ENCODE assay signal across 8 cellular contexts in the genomic region with DNA sequence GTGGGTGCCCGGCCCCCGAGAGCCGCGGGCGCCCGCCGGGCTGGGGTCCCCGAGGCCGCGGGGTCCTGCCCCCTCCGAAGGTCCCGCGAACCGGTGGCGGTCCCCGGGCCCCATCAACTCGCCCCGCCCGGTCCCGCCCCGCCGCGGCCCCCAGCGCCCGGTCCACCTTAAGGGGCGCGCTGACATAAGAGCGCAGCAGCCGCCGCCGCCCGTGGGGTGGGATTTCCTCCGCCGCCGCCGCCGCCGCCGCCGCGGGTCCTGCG. TPM values are rescaled to one million over a fixed set of nuclear protein-coding genes. Genes with fewer than 3 reads are reported as not detected.
DNase-seq lines count a peak whose midpoint lies in the region; ATAC-seq and TF ChIP-seq lines count a peak whose summit lies in the region.

TSS of gene ZDHHC8 (plus strand) at position 212 of the 263 bp plus-strand sequence. CDS start 144 bp downstream, outside the sequence.

- H3K27ac ChIP-seq in psoas muscle, result peak within 1 kb of the TSS; percentile 80

- TF ChIP-seq CTCF in Loucy (conservative IDR thresholded peaks at IDR 0.05; ENCODE audit: low read length) (no peak), psoas muscle (IDR thresholded peaks at IDR 0.05) (no peak)

- peaks cover 42% of the 10 kb centered on the region; the same call in 1 of the 2 replicates for H3K79me2 ChIP-seq in Loucy (ENCODE audit: insufficient read depth, low read length)

- H3K36me3 ChIP-seq in Loucy (ENCODE audit: insufficient read depth, low read length), result peaks cover 23% of the 10 kb centered on the region; the same call in 1 of the 2 replicates
- H3K36me3 ChIP-seq in psoas muscle (ENCODE audit: insufficient read depth in 1 of 2, low read depth in 1 of 2), result peaks cover 0 to 17% of the 10 kb centered on the region in 2 donors

- POLR2A ChIA-PET in activated CD8-positive, alpha-beta memory T cell treated with anti-CD3 and anti-CD28 coated beads for 36 hours (lab: Charles Lee), result interaction anchor here (0.6 kb wide), 1 partner anchor 13 kb away, joined by 3 read pairs; no protein-coding TSS in a partner anchor

- H3K9me3 ChIP-seq in Loucy (ENCODE audit: insufficient read depth, low read depth, low read length) (no peaks in the 10 kb centered on the region), psoas muscle (no peaks in the 10 kb centered on the region)

- H3K4me1 ChIP-seq in Loucy (ENCODE audit: insufficient read depth, low read length, poor library complexity, severe bottlenecking), result peaks cover 19% of the 10 kb centered on the region
- H3K4me1 ChIP-seq in psoas muscle, result peaks cover 38% of the 10 kb centered on the region

- H3F3A ChIP-seq in Loucy (ENCODE audit: low read depth), result 0 out of 2 replicates have a peak, but pooled peaks cover 2% of the 10 kb centered on the region

- H4K20me1 ChIP-seq in Loucy (ENCODE audit: insufficient read depth, low read length, poor library complexity, severe bottlenecking), result peaks cover 23% of the 10 kb centered on the region

- H3K9me2 ChIP-seq in Loucy (replicated peaks; ENCODE audit: low read depth, low read length), result no peaks in the 10 kb centered on the region

- peak within 1 kb of the TSS; percentile 86 for H3K4me2 ChIP-seq in Loucy (ENCODE audit: low read depth, low read length, poor library complexity, severe bottlenecking)

- peak within 1 kb of the TSS; percentile 76 for H2AFZ ChIP-seq in Loucy (ENCODE audit: low read length)

- CTCF ChIA-PET in activated CD8-positive, alpha-beta memory T cell treated with anti-CD3 and anti-CD28 coated beads for 36 hours (lab: Charles Lee), result interaction anchor here (3.1 kb wide), 1 partner anchor 14 kb away, joined by 14 read pairs; the partner anchor contains the start of gene TRMT2A

- peak within 1 kb of the TSS; percentile 76 for H3K9ac ChIP-seq in Loucy (ENCODE audit: low read depth, low read length, poor library complexity, severe bottlenecking)

- ATAC-seq in psoas muscle (peak; percentile 49 to 61 (median 58)), HG03571 (IDR thresholded peaks at IDR 0.05; ENCODE audit: unreplicated experiment) (no peak)

- H3K27me3 ChIP-seq in Loucy (ENCODE audit: insufficient read depth, low read length, poor library complexity, severe bottlenecking) (no peaks in the 10 kb centered on the region), psoas muscle (ENCODE audit: insufficient read depth in 3 of 3, low read length in 2 of 3) (no peaks in the 10 kb centered on the region)

- no peak for DNase-seq in activated CD8-positive, alpha-beta memory T cell treated with anti-CD3 and anti-CD28 coated beads for 24 hours
- DNase-seq in activated naive CD4-positive, alpha-beta T cell treated with anti-CD3 and anti-CD28 coated beads, Interleukin-2, amount 50 U/mL, for 16 hours, result peak; percentile 59
- DNase-seq in cardiac septum (ENCODE audit: low spot score), result no peak
- peak in 1 of 2 donors; percentile 61 for DNase-seq in psoas muscle
- no peak for DNase-seq in NOMO-1 treated with DMSO at 0.1 percent for 48 hours (lab: John Stamatoyannopoulos, UW; ENCODE audit: unreplicated experiment)

- peak within 1 kb of the TSS; percentile 78 for H3K4me3 ChIP-seq in Loucy (ENCODE audit: low read length, poor library complexity, severe bottlenecking)
- H3K4me3 ChIP-seq in psoas muscle, result peak within 1 kb of the TSS; percentile 96

- 0% methylated on average over 6 to 42 of the region's 42 CpGs for WGBS in psoas muscle, 3 donors

- intact Hi-C loops in cardiac septum (cut with DNase I) (loop anchor here (2.0 kb wide), 1 partner anchor 115 kb away; the partner anchor contains the start of gene ARVCF), psoas muscle (cut with DNase I) (no loop called here)

RNA-seq across cellular contexts. Expression of gene ZDHHC8, which starts in this region (rescaled TPM):
- total RNA-seq in activated CD8-positive, alpha-beta memory T cell treated with anti-CD3 and anti-CD28 coated beads for 36 hours, result 10 to 100 TPM; 86.6 to 87.0 TPM
- total RNA-seq in cardiac septum, result 43.4 TPM
- total RNA-seq in psoas muscle, result 10 to 100 TPM; 15.8 to 23.7 (median 22.2) TPM
- polyA plus RNA-seq in psoas muscle, result 10 to 100 TPM in 2 of 3 donors, 1 to 10 TPM in 1; 9.7 to 11.8 (median 10.8) TPM
